19 cellular contexts compared by ENCODE assay signal in the genomic region with DNA sequence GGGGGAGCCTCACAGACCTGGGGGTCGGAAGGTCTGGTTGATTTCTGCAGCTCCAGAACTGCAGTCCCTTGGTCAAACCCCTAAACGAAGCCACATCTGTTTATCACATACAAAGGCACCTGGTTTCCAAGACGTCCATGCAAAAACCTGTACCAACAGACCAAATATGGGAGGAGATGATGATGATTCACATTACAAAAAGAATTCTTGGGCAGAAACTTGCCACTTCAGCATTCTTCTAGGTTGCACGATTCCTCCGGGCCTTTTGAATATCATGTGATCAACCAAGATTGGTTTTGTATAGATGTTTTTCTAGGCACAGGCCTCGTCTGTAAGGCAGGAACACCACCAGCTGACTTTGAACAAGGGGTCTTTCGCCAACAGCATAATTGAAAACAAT.
DNase-seq lines count a peak whose midpoint lies in the region; ATAC-seq, FAIRE-seq and TF ChIP-seq lines count a peak whose summit lies in the region.
"Had no signal": no experiment of that assay in that cellular context is flagged by ENCODE, and none has a peak within 500 bp of the region (broad histone marks: within the 10 kb centered on the region; RNA-seq: fewer than 3 reads in every experiment).

No MANE protein-coding gene starts in this region.

- peaks cover 46% of the 10 kb centered on the region for H3K4me1 ChIP-seq in A549
- peaks cover 16% of the 10 kb centered on the region for H3K4me1 ChIP-seq in MM.1S (ENCODE audit: low read length)
- peaks cover 9% of the 10 kb centered on the region for H3K4me1 ChIP-seq in hepatocyte (ENCODE audit: insufficient read depth)

- no peak overlapping the region for H3K27ac Mint-ChIP-seq in activated T-helper 2 cell treated with anti-CD3 and anti-CD28 coated beads, Interferon-gamma antibody, Interleukin-2, Interleukin-4, amounts not matched to agents 10 μg/mL and 5 μg/mL and 100 μg/mL, durations not matched to agents 14 hours and 24 hours and 36 hours

- TF ChIP-seq POLR2A in A549 (IDR thresholded peaks at IDR 0.05; ENCODE audit: low read length): no peak

- no peak overlapping the region for H3K4me3 Mint-ChIP-seq in activated T-helper 2 cell treated with anti-CD3 and anti-CD28 coated beads, Interferon-gamma antibody, Interleukin-2, Interleukin-4, amounts not matched to agents 10 μg/mL and 5 μg/mL and 100 μg/mL, durations not matched to agents 14 hours and 24 hours and 36 hours (ENCODE audit: low read depth)

- H3K4me3 ChIP-seq in A549: no peak overlapping the region
- peak overlapping the region; percentile 95 for H3K4me3 ChIP-seq in MM.1S (ENCODE audit: low read length)
- H3K4me3 ChIP-seq in astrocyte of the spinal cord (ENCODE audit: low read depth, low read length): no peak overlapping the region
- H3K4me3 ChIP-seq in hepatocyte: no peak overlapping the region
- H3K4me3 ChIP-seq: coronary artery, left lung, tibial artery had no signal

- H3K36me3 Mint-ChIP-seq in activated T-helper 2 cell treated with anti-CD3 and anti-CD28 coated beads, Interferon-gamma antibody, Interleukin-2, Interleukin-4, amounts not matched to agents 10 μg/mL and 5 μg/mL and 100 μg/mL, durations not matched to agents 14 hours and 24 hours and 36 hours (ENCODE audit: low read depth): no peaks in the 10 kb centered on the region
- H3K36me3 Mint-ChIP-seq: naive thymus-derived CD8-positive, alpha-beta T cell had no signal

- no peaks in the 10 kb centered on the region for H3K9me3 Mint-ChIP-seq in activated T-helper 2 cell treated with anti-CD3 and anti-CD28 coated beads, Interferon-gamma antibody, Interleukin-2, Interleukin-4, amounts not matched to agents 10 μg/mL and 5 μg/mL and 100 μg/mL, durations not matched to agents 14 hours and 24 hours and 36 hours

- H4K20me1 ChIP-seq in MM.1S (ENCODE audit: insufficient read depth, low read length): no peaks in the 10 kb centered on the region
- H4K20me1 ChIP-seq in hepatocyte (ENCODE audit: insufficient read depth, poor library complexity, severe bottlenecking): peaks cover 6% of the 10 kb centered on the region

- TF ChIP-seq RAD21 in A549 (conservative IDR thresholded peaks at IDR 0.05 in 1 of 2, IDR thresholded peaks at IDR 0.05 in 1 of 2): no peak

- H3K36me3 ChIP-seq in MM.1S (replicated peaks; ENCODE audit: insufficient read depth, low read length): no peaks in the 10 kb centered on the region; the same call in 1 of the 2 replicates
- no peaks in the 10 kb centered on the region for H3K36me3 ChIP-seq in hepatocyte (replicated peaks; ENCODE audit: insufficient read depth, low read depth)
- H3K36me3 ChIP-seq: left lung, tibial artery had no signal

- H3K9me2 ChIP-seq in MM.1S (replicated peaks; ENCODE audit: insufficient read depth, low read length): no peaks in the 10 kb centered on the region
- H3K9me2 ChIP-seq in hepatocyte (replicated peaks; ENCODE audit: insufficient read depth): no peaks in the 10 kb centered on the region

- WGBS in A549 (ENCODE audit: missing lambda C conversion rate): 73% methylated on average over 7 of the region's 7 CpGs
- WGBS in hepatocyte (ENCODE audit: low lambda C conversion rate, missing lambda C conversion rate): 94% methylated on average over 7 of the region's 7 CpGs

- H3K27ac ChIP-seq in A549 (peak overlapping the region; percentile 80 to 91; a peak in 3 of 6 replicates), MM.1S (ENCODE audit: low read length) (peak overlapping the region; percentile 93), hepatocyte (peak overlapping the region; percentile 91)
- H3K27ac ChIP-seq: coronary artery, tibial artery had no signal

- H3K27me3 ChIP-seq in MM.1S (replicated peaks; ENCODE audit: insufficient read depth, low read length): no peaks in the 10 kb centered on the region
- H3K27me3 ChIP-seq in hepatocyte: peaks cover 10% of the 10 kb centered on the region

- in situ Hi-C loops in astrocyte of the spinal cord (cut with HindIII; ENCODE audit: low sequenced_read_pairs): no loop called here

- peaks cover 42% of the 10 kb centered on the region for H3F3A ChIP-seq in MM.1S (ENCODE audit: insufficient read depth, low read length)

- H3K9ac ChIP-seq in MM.1S (ENCODE audit: low read length): peak overlapping the region; percentile 83

- no peak for TF ChIP-seq EP300 in A549 (IDR thresholded peaks at IDR 0.05)

- peak overlapping the region; percentile 95 for H3K4me2 ChIP-seq in A549
- H3K4me2 ChIP-seq in MM.1S (ENCODE audit: low read depth, low read length): peak overlapping the region; percentile 66
- H3K4me2 ChIP-seq in hepatocyte: peak overlapping the region; percentile 92

- peaks cover 30% of the 10 kb centered on the region for H3K27me3 Mint-ChIP-seq in activated T-helper 2 cell treated with anti-CD3 and anti-CD28 coated beads, Interferon-gamma antibody, Interleukin-2, Interleukin-4, amounts not matched to agents 10 μg/mL and 5 μg/mL and 100 μg/mL, durations not matched to agents 14 hours and 24 hours and 36 hours (ENCODE audit: low read depth)

- POLR2A ChIA-PET in A549 (lab: Yijun Ruan, JAX): interaction anchor here (1.0 to 2.8 kb wide), 2 partner anchors 16 to 30 kb away, joined by 3 to 14 read pairs; no protein-coding TSS in a partner anchor

- no peak overlapping the region for H2AFZ ChIP-seq in MM.1S (ENCODE audit: low read length)
- H2AFZ ChIP-seq in hepatocyte: no peak overlapping the region

- peaks cover 21% of the 10 kb centered on the region for H3K4me1 Mint-ChIP-seq in activated T-helper 2 cell treated with anti-CD3 and anti-CD28 coated beads, Interferon-gamma antibody, Interleukin-2, Interleukin-4, amounts not matched to agents 10 μg/mL and 5 μg/mL and 100 μg/mL, durations not matched to agents 14 hours and 24 hours and 36 hours (ENCODE audit: low read depth)

- ATAC-seq in A549 (no peak), GM18502 (IDR thresholded peaks at IDR 0.05; ENCODE audit: poor library complexity, unreplicated experiment) (no peak)
- ATAC-seq: left lung; naive thymus-derived CD8-positive, alpha-beta T cell had no signal

- H3K79me2 ChIP-seq in MM.1S (ENCODE audit: low read length): peaks cover 94% of the 10 kb centered on the region
- peaks cover 83% of the 10 kb centered on the region for H3K79me2 ChIP-seq in hepatocyte

- TF ChIP-seq CTCF in A549 (IDR thresholded peaks at IDR 0.05) (no peak), MM.1S (IDR thresholded peaks at IDR 0.05; ENCODE audit: low read length) (no peak), astrocyte of the spinal cord (IDR thresholded peaks at IDR 0.05; ENCODE audit: low read depth, low read length) (no peak), hepatocyte (IDR thresholded peaks at IDR 0.05; ENCODE audit: poor library complexity) (no peak)

- CTCF ChIA-PET in A549 (lab: Yijun Ruan, JAX): interaction anchor here (1.1 to 17.5 kb wide), 11 partner anchors 8 to 602 kb away, joined by 3 to 334 read pairs (median 8); no protein-coding TSS in a partner anchor

- FAIRE-seq in A549 (lab: Jason Lieb, UNC) (no peak), frontal cortex (lab: Jason Lieb, UNC) (no peak)
- FAIRE-seq: D721Med, GM18507 had no signal

- DNase-seq in A549 (ENCODE audit: low read depth in 1 of 2, low spot score in 1 of 2) (no peak), MM.1S (peak; percentile 83), astrocyte of the spinal cord (ENCODE audit: low read depth, low spot score) (peak; percentile 47), hepatocyte (ENCODE audit: low spot score) (no peak), frontal cortex (ENCODE audit: low spot score in 2 of 2) (no peak)
- no peak for DNase-seq in activated T-helper 2 cell treated with anti-CD3 and anti-CD28 coated beads, Interferon-gamma antibody, Interleukin-2, Interleukin-4, amounts not matched to agents 10 μg/mL and 5 μg/mL and 100 μg/mL, durations not matched to agents 14 hours and 24 hours and 36 hours (ENCODE audit: low spot score)
- DNase-seq in activated CD4-positive, alpha-beta T cell treated with anti-CD3 and anti-CD28 coated beads for 4 hours: no peak
- DNase-seq: activated CD4-positive, alpha-beta T cell treated with anti-CD3 and anti-CD28 coated beads for 48 hours; left lung; naive thymus-derived CD8-positive, alpha-beta T cell; NCI-H748 treated with DMSO at 0.1 percent for 48 hours; Right ventricle myocardium superior; stimulated activated CD4-positive, alpha-beta T cell treated with anti-CD3 and anti-CD28 coated beads, Interleukin-1b, Interleukin-23, amount 100 ng/mL, for 48 hours; T-helper 9 cell; tibial artery had no signal

- intact Hi-C loops in activated T-helper 2 cell treated with anti-CD3 and anti-CD28 coated beads, Interferon-gamma antibody, Interleukin-2, Interleukin-4, amounts not matched to agents 10 μg/mL and 5 μg/mL and 100 μg/mL, durations not matched to agents 14 hours and 24 hours and 36 hours (cut with micrococcal nuclease): no loop called here

- H3K9me3 ChIP-seq in A549 (no peaks in the 10 kb centered on the region), MM.1S (replicated peaks; ENCODE audit: insufficient read depth, low read length) (no peaks in the 10 kb centered on the region), hepatocyte (ENCODE audit: low read depth) (no peaks in the 10 kb centered on the region)
- H3K9me3 ChIP-seq: left lung, tibial artery had no signal

TF ChIP-seq in A549, 52 proteins besides CTCF, POLR2A, EP300 and RAD21:
- TF ChIP-seq CBX8 (IDR thresholded peaks at IDR 0.05) (no peak), MAFK (IDR thresholded peaks at IDR 0.05; ENCODE audit: partially characterized antibody) (peak; percentile 95), BHLHE40 (IDR thresholded peaks at IDR 0.05; ENCODE audit: low read depth, low read length) (no peak), NFE2L2 (conservative IDR thresholded peaks at IDR 0.05; ENCODE audit: low read length) (no peak)
- TF ChIP-seq, protein P1, sequence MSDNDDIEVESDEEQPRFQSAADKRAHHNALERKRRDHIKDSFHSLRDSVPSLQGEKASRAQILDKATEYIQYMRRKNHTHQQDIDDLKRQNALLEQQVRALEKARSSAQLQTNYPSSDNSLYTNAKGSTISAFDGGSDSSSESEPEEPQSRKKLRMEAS (IDR thresholded peaks at IDR 0.05): no peak

Comparison
In these comparisons a context has a peak if more than half of its experiments do, and no peak if none do; other contexts are left out.
1. DNase-seq: peak in MM.1S (single experiment) and astrocyte of the spinal cord (single experiment); none in A549 (0 of 2), hepatocyte (single experiment), frontal cortex (0 of 2), activated T-helper 2 cell treated with anti-CD3 and anti-CD28 coated beads, Interferon-gamma antibody, Interleukin-2, Interleukin-4, amounts not matched to agents 10 μg/mL and 5 μg/mL and 100 μg/mL, durations not matched to agents 14 hours and 24 hours and 36 hours (single experiment) and activated CD4-positive, alpha-beta T cell treated with anti-CD3 and anti-CD28 coated beads for 4 hours (0 of 2).
2. Peak in every context shown above with its lines, with median percentiles within 50 percentile points of each other: H3K27ac ChIP-seq and H3K4me2 ChIP-seq.